ENCODE assay signal across 1 cellular context in genomic region chr19:10352764-10353671, GRCh38.
TF ChIP-seq lines count a peak whose summit lies in the region.

No MANE protein-coding gene starts in this region.

TF ChIP-seq in IMR-90, 13 proteins besides CTCF, POLR2A, EP300 and RAD21 (continued from another document):
- TF ChIP-seq USF2 (IDR thresholded peaks at IDR 0.05; ENCODE audit: low read depth, low read length) (no peak), NFE2L2 (IDR thresholded peaks at IDR 0.05; ENCODE audit: low read depth, low read length) (no peak), CHD1 (IDR thresholded peaks at IDR 0.05; ENCODE audit: low read depth, low read length) (no peak)
